Comparison of ENCODE assay signal across 9 cellular contexts in the genomic region with DNA sequence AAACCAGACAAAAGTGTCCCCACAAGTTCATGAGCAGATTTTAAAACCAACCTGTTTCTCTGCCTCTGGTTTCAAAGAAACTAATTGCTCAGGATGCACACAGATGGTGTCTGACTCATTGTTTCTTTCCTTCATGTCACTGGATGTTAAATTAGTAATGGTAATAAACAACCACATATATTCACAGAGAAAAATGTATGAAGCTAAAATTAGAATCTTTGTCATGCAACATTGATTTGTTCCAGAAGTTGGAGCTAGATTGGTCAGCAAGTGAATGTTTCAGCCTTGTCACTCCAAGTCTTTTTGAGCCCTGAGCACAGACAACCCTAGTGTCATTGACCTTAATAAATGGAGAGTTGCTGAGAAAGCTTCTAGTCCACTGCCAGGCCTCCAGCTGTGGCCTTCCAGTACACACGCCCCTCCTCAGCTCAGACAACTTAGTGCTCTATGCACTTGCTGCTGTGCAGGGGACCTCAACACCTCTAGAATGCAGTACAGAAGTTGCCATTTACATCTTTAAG.
DNase-seq lines count a peak whose midpoint lies in the region; ATAC-seq lines count a peak whose summit lies in the region.
"Had no signal": no experiment of that assay in that cellular context is flagged by ENCODE, and none has a peak within 500 bp of the region (broad histone marks: within the 10 kb centered on the region; RNA-seq: fewer than 3 reads in every experiment).

No MANE protein-coding gene starts in this region.

- DNase-seq in stimulated activated CD4-positive, alpha-beta T cell treated with anti-CD3 and anti-CD28 coated beads, Interleukin-15, amount 100 ng/mL, for 24 hours = peak; percentile 23
- no peak for DNase-seq in stimulated activated CD4-positive, alpha-beta T cell treated with anti-CD3 and anti-CD28 coated beads, Interleukin-2, amount 100 ng/mL, for 48 hours
- no peak for DNase-seq in T-helper 2 cell treated with Interferon-gamma antibody and Interleukin-4, amounts not matched to agents 5 μg/mL and 100 μg/mL, for 36 hours (ENCODE audit: low spot score)
- DNase-seq in foreskin melanocyte (peak; percentile 79), COR-L47 (lab: John Stamatoyannopoulos, UW) (no peak), substantia nigra (lab: John Stamatoyannopoulos, UW) (no peak), HuH-7 (ENCODE audit: low spot score) (no peak)
- DNase-seq: nucleus accumbens had no signal

- no peak overlapping the region for H3K27ac ChIP-seq in substantia nigra (ENCODE audit: low read depth, low read length, poor library complexity, severe bottlenecking)

- peak overlapping the region; percentile 29 for H3K27ac Mint-ChIP-seq in T-helper 2 cell treated with Interferon-gamma antibody and Interleukin-4, amounts not matched to agents 5 μg/mL and 100 μg/mL, for 36 hours

- no peaks in the 10 kb centered on the region for H3K27me3 Mint-ChIP-seq in T-helper 2 cell treated with Interferon-gamma antibody and Interleukin-4, amounts not matched to agents 5 μg/mL and 100 μg/mL, for 36 hours (ENCODE audit: low read depth)

- peaks cover 26% of the 10 kb centered on the region for H3K4me1 Mint-ChIP-seq in T-helper 2 cell treated with Interferon-gamma antibody and Interleukin-4, amounts not matched to agents 5 μg/mL and 100 μg/mL, for 36 hours (ENCODE audit: low read depth)

- no peak for ATAC-seq in GM21367 (IDR thresholded peaks at IDR 0.05; ENCODE audit: unreplicated experiment)

- H3K4me3 Mint-ChIP-seq in T-helper 2 cell treated with Interferon-gamma antibody and Interleukin-4, amounts not matched to agents 5 μg/mL and 100 μg/mL, for 36 hours = no peak overlapping the region

- no peaks in the 10 kb centered on the region for H3K9me3 Mint-ChIP-seq in T-helper 2 cell treated with Interferon-gamma antibody and Interleukin-4, amounts not matched to agents 5 μg/mL and 100 μg/mL, for 36 hours

- H3K36me3 Mint-ChIP-seq in T-helper 2 cell treated with Interferon-gamma antibody and Interleukin-4, amounts not matched to agents 5 μg/mL and 100 μg/mL, for 36 hours (ENCODE audit: low read depth) = no peaks in the 10 kb centered on the region

Comparison
In these comparisons a context has a peak if more than half of its experiments do, and no peak if none do; other contexts are left out.
1. DNase-seq: peak in stimulated activated CD4-positive, alpha-beta T cell treated with anti-CD3 and anti-CD28 coated beads, Interleukin-15, amount 100 ng/mL, for 24 hours (single experiment) and foreskin melanocyte (single experiment); none in stimulated activated CD4-positive, alpha-beta T cell treated with anti-CD3 and anti-CD28 coated beads, Interleukin-2, amount 100 ng/mL, for 48 hours (0 of 2), T-helper 2 cell treated with Interferon-gamma antibody and Interleukin-4, amounts not matched to agents 5 μg/mL and 100 μg/mL, for 36 hours (single experiment), COR-L47 (single experiment), substantia nigra (0 of 49) and HuH-7 (single experiment).